ENCODE assay signal across 16 cellular contexts in genomic region chrX:10483191-10483808, GRCh38.
A peak's percentile ranks its signal among the peaks of the same experiment; 100 is the strongest.
DNase-seq lines count a peak whose midpoint lies in the region; ATAC-seq, FAIRE-seq and TF ChIP-seq lines count a peak whose summit lies in the region.
"Had no signal": no experiment of that assay in that cellular context is flagged by ENCODE, and none has a peak within 500 bp of the region (broad histone marks: within the 10 kb centered on the region; RNA-seq: fewer than 3 reads in every experiment).

No MANE protein-coding gene starts in this region.

- no peak for TF ChIP-seq RAD21 in liver (IDR thresholded peaks at IDR 0.05)
- no peak for TF ChIP-seq RAD21 in HepG2 (CRISPR knock-in tag; IDR thresholded peaks at IDR 0.05)

- peaks cover 4% of the 10 kb centered on the region for H3K4me1 Mint-ChIP-seq in progenitor cell of endocrine pancreas (ENCODE audit: low read depth)

- DNase-seq in HepG2 (ENCODE audit: low spot score), result no peak
- peak; percentile 71 for DNase-seq in right atrium auricular region (ENCODE audit: low spot score)
- DNase-seq in progenitor cell of endocrine pancreas (ENCODE audit: low spot score, unreplicated experiment), result no peak
- DNase-seq in HuH-7.5 (ENCODE audit: low spot score), result no peak
- DNase-seq in stimulated activated CD4-positive, alpha-beta T cell treated with anti-CD3 and anti-CD28 coated beads, Interleukin-12 subunit alpha, Interleukin-12 subunit beta, amount 100 ng/mL, for 4 hours, result no peak
- DNase-seq in middle frontal gyrus (ENCODE audit: extremely low spot score, low spot score), result no peak
- DNase-seq: activated CD4-positive, CD25-positive, alpha-beta regulatory T cell; activated T-cell treated with anti-CD3 and anti-CD28 coated beads for 4 hours; COR-L47; effector memory CD4-positive, alpha-beta T cell; mucosa of descending colon; NCI-H2227 treated with DMSO at 0.1 percent for 48 hours; PC-3; substantia nigra had no signal

- in situ Hi-C loops in HepG2 (cut with HindIII; ENCODE audit: extremely low pct_ligation_motif_present, low pct_unique_long_range_greater_than_20kb), result no loop called here

- 74% methylated on average over 9 of the region's 9 CpGs for WGBS in liver
- WGBS in HepG2 (ENCODE audit: low lambda C conversion rate), result 88% methylated on average over 9 of the region's 9 CpGs

- FAIRE-seq in HepG2 (lab: Jason Lieb, UNC), result no peak

- H3K27ac Mint-ChIP-seq in progenitor cell of endocrine pancreas, result peak overlapping the region; percentile 84

- H3K4me1 ChIP-seq in liver (ENCODE audit: control insufficient read depth in 4 of 4, insufficient read depth in 4 of 4, low read length in 3 of 4) (no peaks in the 10 kb centered on the region), HepG2 (ENCODE audit: insufficient read depth, low read length) (peaks cover 21% of the 10 kb centered on the region; the same call in 1 of the 2 replicates), right atrium auricular region (peaks cover 0 to 8% of the 10 kb centered on the region in 2 donors)

- no peak overlapping the region for H3K4me2 ChIP-seq in HepG2 (ENCODE audit: low read depth, low read length)

- no peak overlapping the region for H3K9ac ChIP-seq in liver (ENCODE audit: low read depth in 1 of 2, low read length in 2 of 2)
- H3K9ac ChIP-seq in HepG2 (ENCODE audit: insufficient read depth, low read depth, low read length), result no peak overlapping the region

- no peak for TF ChIP-seq POLR2A in HepG2 (IDR thresholded peaks at IDR 0.05; ENCODE audit: insufficient read depth in 1 of 2, low read depth in 2 of 2, low read length in 2 of 2)

- H3K36me3 ChIP-seq in liver (ENCODE audit: control insufficient read depth in 4 of 4, insufficient read depth in 3 of 4, low read depth in 1 of 4, low read length in 3 of 4) (no peaks in the 10 kb centered on the region), HepG2 (replicated peaks in 1 of 2; ENCODE audit: control insufficient read depth in 1 of 2, insufficient read depth in 2 of 2, low read length in 2 of 2) (no peaks in the 10 kb centered on the region), right atrium auricular region (no peaks in the 10 kb centered on the region)

- no peaks in the 10 kb centered on the region for H3K79me2 ChIP-seq in HepG2 (ENCODE audit: insufficient read depth, low read length)

- H3K9me3 Mint-ChIP-seq in progenitor cell of endocrine pancreas (ENCODE audit: low read depth), result peaks cover 16% of the 10 kb centered on the region

- H3K27me3 ChIP-seq in liver (ENCODE audit: control insufficient read depth in 4 of 4, insufficient read depth in 4 of 4, low read length in 3 of 4) (no peaks in the 10 kb centered on the region), HepG2 (ENCODE audit: control insufficient read depth in 1 of 2, insufficient read depth in 2 of 2, low read length in 2 of 2) (no peaks in the 10 kb centered on the region), right atrium auricular region (no peaks in the 10 kb centered on the region)

- ATAC-seq in HepG2 (no peak), HG03039 (IDR thresholded peaks at IDR 0.05; ENCODE audit: unreplicated experiment) (no peak)
- ATAC-seq: mucosa of descending colon, PC-3 had no signal

- H3K36me3 Mint-ChIP-seq in progenitor cell of endocrine pancreas (ENCODE audit: insufficient read depth), result peaks cover 13% of the 10 kb centered on the region

- H4K20me1 ChIP-seq in HepG2 (ENCODE audit: insufficient read depth, low read length), result no peaks in the 10 kb centered on the region

- no peaks in the 10 kb centered on the region for H3K9me3 ChIP-seq in liver (ENCODE audit: control insufficient read depth in 4 of 4, low read length in 3 of 4)
- H3K9me3 ChIP-seq in HepG2 (ENCODE audit: low read length), result no peaks in the 10 kb centered on the region
- H3K9me3 ChIP-seq in right atrium auricular region, result no peaks in the 10 kb centered on the region
- H3K9me3 ChIP-seq: mucosa of descending colon had no signal

- H3K27me3 Mint-ChIP-seq in progenitor cell of endocrine pancreas, result no peaks in the 10 kb centered on the region

- CTCF ChIA-PET in HepG2 (lab: Yijun Ruan, JAX; ENCODE audit: low intra/inter-chr PET ratio, low total read pairs), result no interaction called here

- H2AFZ ChIP-seq in HepG2 (ENCODE audit: low read length), result no peak overlapping the region

- no peak overlapping the region for H3K4me3 Mint-ChIP-seq in progenitor cell of endocrine pancreas (ENCODE audit: low read depth)

- no TSS peak for BruUV-seq in HepG2 (replicated peaks; lab: Mats Ljungman, UMichigan)

- POLR2A ChIA-PET in HepG2 (lab: Yijun Ruan, JAX), result no interaction called here

- no peak overlapping the region for H3K4me3 ChIP-seq in liver (ENCODE audit: low read depth in 1 of 3, low read length in 3 of 3)
- no peak overlapping the region for H3K4me3 ChIP-seq in HepG2 (replicated peaks in 1 of 3; ENCODE audit: insufficient read depth in 1 of 3, low read depth in 2 of 3, low read length in 3 of 3)
- H3K4me3 ChIP-seq in right atrium auricular region, result no peak overlapping the region
- H3K4me3 ChIP-seq: mucosa of descending colon had no signal

- intact Hi-C loops in HepG2 (cut with micrococcal nuclease; ENCODE audit: unreplicated experiment), result no loop called here

- H3K27ac ChIP-seq in liver (ENCODE audit: low read depth in 1 of 2, low read length in 2 of 2) (peak overlapping the region; percentile 25 to 42), HepG2 (ENCODE audit: extremely low read length, insufficient read depth, low read length) (no peak overlapping the region), right atrium auricular region (peak overlapping the region; percentile 50 to 80)

- TF ChIP-seq CTCF in liver (IDR thresholded peaks at IDR 0.05; ENCODE audit: low read depth, low read length, missing input control) (no peak), HepG2 (CRISPR knock-in tag; IDR thresholded peaks at IDR 0.05) (no peak), right atrium auricular region (IDR thresholded peaks at IDR 0.05) (no peak), progenitor cell of endocrine pancreas (IDR thresholded peaks at IDR 0.05; ENCODE audit: unreplicated experiment) (no peak)

- TF ChIP-seq EP300 in HepG2 (IDR thresholded peaks at IDR 0.05; ENCODE audit: low read depth in 2 of 2, low read length in 2 of 2) (no peak), HepG2 (CRISPR knock-in tag; IDR thresholded peaks at IDR 0.05; ENCODE audit: borderline replicate concordance) (no peak)

TF ChIP-seq in liver, 16 proteins besides CTCF, POLR2A, EP300 and RAD21 (continues in another document):
- no peak for TF ChIP-seq MAX (IDR thresholded peaks at IDR 0.05)
- no peak for TF ChIP-seq HNF4A (conservative IDR thresholded peaks at IDR 0.05)

TF ChIP-seq in HepG2, 621 proteins besides CTCF, POLR2A, EP300 and RAD21:
- TF ChIP-seq ZNF335 (CRISPR knock-in tag; IDR thresholded peaks at IDR 0.05), result no peak
- TF ChIP-seq ZFP36L2 (CRISPR knock-in tag; IDR thresholded peaks at IDR 0.05), result no peak
- TF ChIP-seq ATF1 (CRISPR knock-in tag; IDR thresholded peaks at IDR 0.05), result no peak
- TF ChIP-seq ZNF281 (CRISPR knock-in tag; IDR thresholded peaks at IDR 0.05; ENCODE audit: borderline replicate concordance), result no peak
